In genomic region chr20:12715371-12715770, GRCh38 we compare ENCODE assay signal across 25 cellular contexts.
DNase-seq lines count a peak whose midpoint lies in the region; ATAC-seq, FAIRE-seq and TF ChIP-seq lines count a peak whose summit lies in the region.
"Had no signal": no experiment of that assay in that cellular context is flagged by ENCODE, and none has a peak within 500 bp of the region (broad histone marks: within the 10 kb centered on the region; RNA-seq: fewer than 3 reads in every experiment).

No MANE protein-coding gene starts in this region.

- H2BK120ac ChIP-seq in trophoblast cell (ENCODE audit: insufficient read depth, low read length, poor library complexity): no peak overlapping the region

- CTCF ChIA-PET in mammary epithelial cell (lab: Charles Lee; ENCODE audit: low non-redundant PET): no interaction called here

- H4K12ac ChIP-seq in trophoblast cell (ENCODE audit: low read depth, low read length): no peak overlapping the region

- H3K4ac ChIP-seq in trophoblast cell (ENCODE audit: low read depth, low read length): no peak overlapping the region

- intact Hi-C loops in mammary epithelial cell (cut with micrococcal nuclease) (no loop called here), breast epithelium (cut with DNase I; ENCODE audit: low total_unique reads) (no loop called here)

- TF ChIP-seq CTCF in mammary epithelial cell (conservative IDR thresholded peaks at IDR 0.05 in 1 of 2, IDR thresholded peaks at IDR 0.05 in 1 of 2; ENCODE audit: extremely low read depth in 1 of 2, insufficient read depth in 1 of 2, low read depth in 1 of 2, low read length in 2 of 2) (no peak), breast epithelium (IDR thresholded peaks at IDR 0.05) (no peak), bronchial epithelial cell (IDR thresholded peaks at IDR 0.05; ENCODE audit: insufficient read depth, low read length, severe bottlenecking) (no peak), foreskin keratinocyte (conservative IDR thresholded peaks at IDR 0.05) (no peak)

- H3K79me1 ChIP-seq in trophoblast cell (ENCODE audit: low read length): no peaks in the 10 kb centered on the region

- H3K9me3 ChIP-seq in mammary epithelial cell (replicated peaks; ENCODE audit: insufficient read depth, low read length) (no peaks in the 10 kb centered on the region), breast epithelium (no peaks in the 10 kb centered on the region), trophoblast cell (ENCODE audit: insufficient read depth, low read depth, low read length) (no peaks in the 10 kb centered on the region), Karpas-422 (ENCODE audit: low read length) (peaks cover 5% of the 10 kb centered on the region; the same call in 1 of the 2 replicates)
- H3K9me3 ChIP-seq: BE2C; BLaER1 treated with 17β-estradiol and CSF1 and Interleukin-3, amounts not matched to agents 10 nM and 100 nM had no signal

- in situ Hi-C loops in mammary epithelial cell (cut with MboI; ENCODE audit: low sequenced_read_pairs in 2 of 2): no loop called here

- no peak overlapping the region for H4K91ac ChIP-seq in trophoblast cell (ENCODE audit: low read depth, low read length)

- DNase-seq in mammary epithelial cell (peak; percentile 86), breast epithelium (ENCODE audit: low spot score in 2 of 2) (no peak), bronchial epithelial cell (ENCODE audit: low read depth) (peak; percentile 4), foreskin keratinocyte (peak; percentile 33 to 72), trophoblast cell (peak; percentile 15 to 65), NCI-H2227 treated with DMSO at 0.1 percent for 48 hours (lab: John Stamatoyannopoulos, UW) (no peak), Karpas-422 (no peak)
- DNase-seq: ACHN; AML-193; BE2C; Calu3; CD4-positive, alpha-beta T cell; CD8-positive, alpha-beta memory T cell; COR-L47; DMS153; DND-41; GM23248; H9 had no signal

- no peak overlapping the region for H2AK5ac ChIP-seq in trophoblast cell (ENCODE audit: low read length)

- H3K27ac ChIP-seq in mammary epithelial cell (ENCODE audit: insufficient read depth, low read depth, low read length): peak overlapping the region; percentile 82
- no peak overlapping the region for H3K27ac ChIP-seq in breast epithelium
- no peak overlapping the region for H3K27ac ChIP-seq in foreskin keratinocyte
- H3K27ac ChIP-seq in trophoblast cell (ENCODE audit: low read depth, low read length): no peak overlapping the region
- H3K27ac ChIP-seq in Karpas-422 (ENCODE audit: low read length): no peak overlapping the region
- H3K27ac ChIP-seq: 22Rv1; BLaER1 treated with 17β-estradiol and CSF1 and Interleukin-3, amounts not matched to agents 10 nM and 100 nM; GM23248 had no signal

- no TSS peak for BruUV-seq in mammary epithelial cell (replicated peaks; lab: Mats Ljungman, UMichigan)

- H2AFZ ChIP-seq in mammary epithelial cell (ENCODE audit: low read depth, low read length) (no peak overlapping the region), trophoblast cell (ENCODE audit: insufficient read depth, low read length, poor library complexity) (no peak overlapping the region), Karpas-422 (ENCODE audit: low read length) (no peak overlapping the region)
- H2AFZ ChIP-seq: GM23248 had no signal

- H2BK12ac ChIP-seq in trophoblast cell (ENCODE audit: low read length): no peak overlapping the region

- H3K14ac ChIP-seq in trophoblast cell (ENCODE audit: low read length): no peak overlapping the region

- H3K4me2 ChIP-seq in mammary epithelial cell (ENCODE audit: insufficient read depth, low read depth, low read length): peak overlapping the region; percentile 63
- no peak overlapping the region for H3K4me2 ChIP-seq in trophoblast cell (ENCODE audit: low read length)
- no peak overlapping the region for H3K4me2 ChIP-seq in Karpas-422 (ENCODE audit: low read depth, low read length, poor library complexity, severe bottlenecking)
- H3K4me2 ChIP-seq: BLaER1 treated with 17β-estradiol and CSF1 and Interleukin-3, amounts not matched to agents 10 nM and 100 nM had no signal

- H3K23ac ChIP-seq in trophoblast cell (ENCODE audit: low read length): no peak overlapping the region

- dilution Hi-C loops in mammary epithelial cell (cut with HindIII; ENCODE audit: low sequenced_read_pairs): no loop called here

- H3K9me2 ChIP-seq in Karpas-422 (replicated peaks; ENCODE audit: insufficient read depth, low read length): no peaks in the 10 kb centered on the region

- H4K8ac ChIP-seq in trophoblast cell (ENCODE audit: low read depth, low read length): no peak overlapping the region

- H3K79me2 ChIP-seq in mammary epithelial cell (ENCODE audit: insufficient read depth, low read length) (no peaks in the 10 kb centered on the region), trophoblast cell (ENCODE audit: control insufficient read depth, insufficient read depth, low read length, poor library complexity) (no peaks in the 10 kb centered on the region), Karpas-422 (ENCODE audit: low read length) (no peaks in the 10 kb centered on the region)

- H3K36me3 ChIP-seq in mammary epithelial cell (ENCODE audit: insufficient read depth, low read length): no peaks in the 10 kb centered on the region
- no peaks in the 10 kb centered on the region for H3K36me3 ChIP-seq in breast epithelium
- H3K36me3 ChIP-seq in bronchial epithelial cell (ENCODE audit: control insufficient read depth, insufficient read depth, low read length): no peaks in the 10 kb centered on the region
- H3K36me3 ChIP-seq in trophoblast cell (ENCODE audit: control insufficient read depth in 1 of 2, insufficient read depth in 2 of 2, low read length in 2 of 2): no peaks in the 10 kb centered on the region
- H3K36me3 ChIP-seq in Karpas-422 (ENCODE audit: insufficient read depth, low read length): no peaks in the 10 kb centered on the region
- H3K36me3 ChIP-seq: BE2C; BLaER1 treated with 17β-estradiol and CSF1 and Interleukin-3, amounts not matched to agents 10 nM and 100 nM had no signal

- FAIRE-seq in bronchial epithelial cell (lab: Jason Lieb, UNC): no peak
- FAIRE-seq: A204.1, G401.6, GM12892 had no signal

- H3K18ac ChIP-seq in trophoblast cell (ENCODE audit: low read length): no peak overlapping the region

- H3K27me3 ChIP-seq in mammary epithelial cell (ENCODE audit: insufficient read depth, low read length) (no peaks in the 10 kb centered on the region), breast epithelium (no peaks in the 10 kb centered on the region), bronchial epithelial cell (ENCODE audit: control insufficient read depth, insufficient read depth, low read length) (no peaks in the 10 kb centered on the region), foreskin keratinocyte (no peaks in the 10 kb centered on the region), trophoblast cell (ENCODE audit: insufficient read depth, low read length) (no peaks in the 10 kb centered on the region), Karpas-422 (ENCODE audit: low read length) (no peaks in the 10 kb centered on the region)
- H3K27me3 ChIP-seq: BE2C; BLaER1 treated with 17β-estradiol and CSF1 and Interleukin-3, amounts not matched to agents 10 nM and 100 nM had no signal

- no peak overlapping the region for H3K4me3 ChIP-seq in mammary epithelial cell (replicated peaks in 1 of 3; ENCODE audit: insufficient read depth in 1 of 3, low read depth in 2 of 3, low read length in 3 of 3)
- no peak overlapping the region for H3K4me3 ChIP-seq in breast epithelium
- no peak overlapping the region for H3K4me3 ChIP-seq in bronchial epithelial cell (ENCODE audit: low read depth, low read length)
- no peak overlapping the region for H3K4me3 ChIP-seq in trophoblast cell (ENCODE audit: low read depth, low read length)
- H3K4me3 ChIP-seq in Karpas-422 (ENCODE audit: low read length): no peak overlapping the region
- H3K4me3 ChIP-seq: BLaER1 treated with 17β-estradiol and CSF1 and Interleukin-3, amounts not matched to agents 10 nM and 100 nM; GM23248 had no signal

- H4K20me1 ChIP-seq in mammary epithelial cell (ENCODE audit: insufficient read depth, low read length) (no peaks in the 10 kb centered on the region), Karpas-422 (ENCODE audit: insufficient read depth, low read depth, low read length) (no peaks in the 10 kb centered on the region)
- H4K20me1 ChIP-seq: BLaER1 treated with 17β-estradiol and CSF1 and Interleukin-3, amounts not matched to agents 10 nM and 100 nM had no signal

- H3K9ac ChIP-seq in mammary epithelial cell (ENCODE audit: insufficient read depth, low read length) (peak overlapping the region; percentile 30), trophoblast cell (ENCODE audit: low read length) (no peak overlapping the region), Karpas-422 (ENCODE audit: low read length) (no peak overlapping the region)
- H3K9ac ChIP-seq: BLaER1 treated with 17β-estradiol and CSF1 and Interleukin-3, amounts not matched to agents 10 nM and 100 nM; GM23248 had no signal

- H3K4me1 ChIP-seq in mammary epithelial cell (ENCODE audit: insufficient read depth, low read length): peaks cover 36% of the 10 kb centered on the region
- no peaks in the 10 kb centered on the region for H3K4me1 ChIP-seq in breast epithelium
- H3K4me1 ChIP-seq in foreskin keratinocyte: peaks cover 28% of the 10 kb centered on the region
- no peaks in the 10 kb centered on the region for H3K4me1 ChIP-seq in trophoblast cell (ENCODE audit: control insufficient read depth in 1 of 2, insufficient read depth in 2 of 2, low read length in 2 of 2)
- no peaks in the 10 kb centered on the region for H3K4me1 ChIP-seq in Karpas-422 (ENCODE audit: low read length)
- H3K4me1 ChIP-seq: BE2C; BLaER1 treated with 17β-estradiol and CSF1 and Interleukin-3, amounts not matched to agents 10 nM and 100 nM had no signal

- 0% methylated on average over 2 of the region's 2 CpGs for WGBS in mammary epithelial cell (ENCODE audit: low coverage, missing lambda C conversion rate)
- no CpG with 5 or more reads among the region's 2 CpGs for WGBS in trophoblast cell (ENCODE audit: extremely low coverage, insufficient coverage, insufficient read length)

- ATAC-seq in foreskin keratinocyte (peak; percentile 37), HG02623 (IDR thresholded peaks at IDR 0.05; ENCODE audit: unreplicated experiment) (no peak)
- ATAC-seq: HCT116 had no signal

- TF ChIP-seq POLR2A in breast epithelium (IDR thresholded peaks at IDR 0.05): no peak

- no peak overlapping the region for H2BK5ac ChIP-seq in trophoblast cell (ENCODE audit: low read depth, low read length, poor library complexity)

Comparison
In these comparisons a context has a peak if more than half of its experiments do, and no peak if none do; other contexts are left out.
1. DNase-seq: peak in mammary epithelial cell (single experiment), bronchial epithelial cell (single experiment), foreskin keratinocyte (2 of 2) and trophoblast cell (2 of 2); none in breast epithelium (0 of 2), NCI-H2227 treated with DMSO at 0.1 percent for 48 hours (single experiment) and Karpas-422 (single experiment).